8 cellular contexts compared by ENCODE assay signal in the genomic region with DNA sequence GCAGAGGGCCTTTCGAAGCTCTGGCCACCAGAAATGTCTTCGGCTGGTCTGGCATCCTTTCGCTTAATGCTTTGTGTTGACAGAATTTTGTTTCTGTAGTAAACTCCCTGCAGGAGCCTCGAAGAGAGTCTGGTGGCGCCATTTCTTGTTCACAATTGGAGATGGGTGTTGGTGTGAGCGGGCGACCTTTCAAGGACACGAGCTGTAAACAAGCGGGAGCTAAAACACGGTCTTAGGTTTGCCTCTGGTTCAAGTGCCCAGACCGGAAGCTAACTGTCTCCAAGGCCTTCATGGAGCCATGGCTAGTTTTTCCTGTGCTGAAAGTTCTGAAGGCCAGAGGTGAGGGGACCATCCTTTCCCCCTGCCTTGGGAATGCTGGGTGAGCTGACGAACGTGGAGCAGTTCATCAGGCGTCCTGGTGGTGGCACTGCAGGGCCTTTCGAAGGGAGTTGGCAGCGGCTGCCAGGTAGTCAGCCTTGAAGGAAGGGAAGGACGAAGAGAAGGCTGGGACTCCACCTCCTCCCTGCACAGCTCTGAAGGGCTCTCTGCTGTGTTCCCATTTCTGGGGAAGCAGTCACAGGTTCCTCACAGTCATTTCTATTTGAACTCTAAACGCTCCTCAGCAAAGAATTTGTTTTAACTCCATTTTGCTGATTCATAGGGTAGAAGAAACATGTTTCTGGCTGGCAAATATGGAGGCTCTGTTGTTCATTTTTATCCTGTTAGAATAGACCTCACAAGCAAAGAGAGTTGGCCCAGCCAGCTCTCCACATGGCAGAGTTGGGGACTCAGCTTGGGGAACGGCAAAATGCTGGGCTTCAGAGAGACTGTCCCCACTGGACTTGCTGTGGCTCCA. TPM values are rescaled to one million over a fixed set of nuclear protein-coding genes. Genes with fewer than 3 reads are reported as not detected.
DNase-seq lines count a peak whose midpoint lies in the region; ATAC-seq and TF ChIP-seq lines count a peak whose summit lies in the region.

No MANE protein-coding gene starts in this region.

- intact Hi-C loops in mucosa of descending colon (cut with DNase I, micrococcal nuclease): loop anchor here (2.0 to 5.0 kb wide), 2 partner anchors 650 to 651 kb away; no protein-coding TSS in a partner anchor

- H3K4me3 ChIP-seq in AG04450 (ENCODE audit: low read depth, low read length) (no peak overlapping the region), mucosa of descending colon (no peak overlapping the region)

- POLR2A ChIA-PET in AG04450 (lab: Yijun Ruan, JAX): no interaction called here

- no peak overlapping the region for H3K4me3 Mint-ChIP-seq in activated CD8-positive, alpha-beta memory T cell treated with anti-CD3 and anti-CD28 coated beads, Interleukin-2, amount 10 ng/mL, durations not matched to agents 7 days and 5 days
- no peak overlapping the region for H3K4me3 Mint-ChIP-seq in endothelial cell (ENCODE audit: unreplicated experiment)

- peak; percentile 66 for ATAC-seq in GM18861 (IDR thresholded peaks at IDR 0.05; ENCODE audit: unreplicated experiment)
- peak; percentile 57 for ATAC-seq in HG03460 (IDR thresholded peaks at IDR 0.05; ENCODE audit: unreplicated experiment)
- peak; percentile 78 for ATAC-seq in activated CD8-positive, alpha-beta memory T cell treated with anti-CD3 and anti-CD28 coated beads, Interleukin-2, amount 10 ng/mL, durations not matched to agents 7 days and 5 days
- ATAC-seq in mucosa of descending colon: peak; percentile 98

- H3K27me3 ChIP-seq in AG04450 (ENCODE audit: control insufficient read depth, insufficient read depth, low read length): no peaks in the 10 kb centered on the region

- no peak overlapping the region for H3K27ac Mint-ChIP-seq in activated CD8-positive, alpha-beta memory T cell treated with anti-CD3 and anti-CD28 coated beads, Interleukin-2, amount 10 ng/mL, durations not matched to agents 7 days and 5 days
- no peak overlapping the region for H3K27ac Mint-ChIP-seq in endothelial cell (ENCODE audit: unreplicated experiment)

- H3K9me3 ChIP-seq in AG04450 (ENCODE audit: control insufficient read depth, insufficient read depth, low read length) (no peaks in the 10 kb centered on the region; the same call in 1 of the 2 replicates), mucosa of descending colon (no peaks in the 10 kb centered on the region)

- H3K4me1 ChIP-seq in mucosa of descending colon (ENCODE audit: low read depth): no peaks in the 10 kb centered on the region

- peak; percentile 30 for DNase-seq in AG04450 (ENCODE audit: low read depth, low spot score)
- DNase-seq in NCI-H82 treated with DMSO at 0.1 percent for 48 hours (lab: John Stamatoyannopoulos, UW; ENCODE audit: unreplicated experiment): peak; percentile 23
- DNase-seq in activated CD8-positive, alpha-beta memory T cell treated with anti-CD3 and anti-CD28 coated beads, Interleukin-2, amount 10 ng/mL, durations not matched to agents 7 days and 5 days: peak; percentile 75
- DNase-seq in endothelial cell (ENCODE audit: low spot score): peak; percentile 86
- peak; percentile 80 to 88 (median 88) for DNase-seq in mucosa of descending colon
- peak; percentile 38 for DNase-seq in stimulated activated CD8-positive, alpha-beta memory T cell treated with anti-CD3 and anti-CD28 coated beads, Interleukin-7, amount 100 ng/mL, for 24 hours (ENCODE audit: low read depth)

- H3K36me3 Mint-ChIP-seq in activated CD8-positive, alpha-beta memory T cell treated with anti-CD3 and anti-CD28 coated beads, Interleukin-2, amount 10 ng/mL, durations not matched to agents 7 days and 5 days: peaks cover 20% of the 10 kb centered on the region
- no peaks in the 10 kb centered on the region for H3K36me3 Mint-ChIP-seq in endothelial cell (ENCODE audit: low read depth, unreplicated experiment)

- H3K4me1 Mint-ChIP-seq in activated CD8-positive, alpha-beta memory T cell treated with anti-CD3 and anti-CD28 coated beads, Interleukin-2, amount 10 ng/mL, durations not matched to agents 7 days and 5 days: peaks cover 5% of the 10 kb centered on the region
- no peaks in the 10 kb centered on the region for H3K4me1 Mint-ChIP-seq in endothelial cell (ENCODE audit: unreplicated experiment)

- no peaks in the 10 kb centered on the region for H3K27me3 Mint-ChIP-seq in activated CD8-positive, alpha-beta memory T cell treated with anti-CD3 and anti-CD28 coated beads, Interleukin-2, amount 10 ng/mL, durations not matched to agents 7 days and 5 days
- no peaks in the 10 kb centered on the region for H3K27me3 Mint-ChIP-seq in endothelial cell (ENCODE audit: unreplicated experiment)

- H3K27ac ChIP-seq in AG04450 (ENCODE audit: low read depth, low read length): no peak overlapping the region

- no peaks in the 10 kb centered on the region for H3K9me3 Mint-ChIP-seq in activated CD8-positive, alpha-beta memory T cell treated with anti-CD3 and anti-CD28 coated beads, Interleukin-2, amount 10 ng/mL, durations not matched to agents 7 days and 5 days (ENCODE audit: low read depth)
- no peaks in the 10 kb centered on the region for H3K9me3 Mint-ChIP-seq in endothelial cell (ENCODE audit: unreplicated experiment)

- H3K36me3 ChIP-seq in mucosa of descending colon (ENCODE audit: low read depth): no peaks in the 10 kb centered on the region

- CTCF ChIA-PET in AG04450 (lab: Charles Lee): interaction anchor here (0.5 to 4.1 kb wide), 28 partner anchors 10 to 980 kb away, joined by 3 to 16 read pairs (median 3); a partner anchor contains a TSS
- CTCF ChIA-PET in activated CD8-positive, alpha-beta memory T cell treated with anti-CD3 and anti-CD28 coated beads, Interleukin-2, amount 10 ng/mL, durations not matched to agents 7 days and 5 days (lab: Charles Lee): interaction anchor here (0.8 to 2.0 kb wide), 16 partner anchors 10 to 650 kb away, joined by 3 to 14 read pairs (median 5); no protein-coding TSS in a partner anchor

- peak; percentile 91 for TF ChIP-seq CTCF in AG04450 (IDR thresholded peaks at IDR 0.05; ENCODE audit: low read depth, low read length)
- peak; percentile 84 for TF ChIP-seq CTCF in endothelial cell (IDR thresholded peaks at IDR 0.05; ENCODE audit: unreplicated experiment)
- peak; percentile 74 for TF ChIP-seq CTCF in mucosa of descending colon (IDR thresholded peaks at IDR 0.05)

RNA-seq across cellular contexts. Expression of a gene that starts 35.2 kb away (rescaled TPM):
- polyA plus RNA-seq in AG04450 (2011; rRNA removed): 6.2 and 6.4 TPM in 2 replicates
- polyA minus RNA-seq in AG04450 (2011; rRNA and poly(A)+ RNA removed): 18.0 and 20.5 TPM in 2 replicates
- 10 to 100 TPM; 13.5 to 18.7 TPM for total RNA-seq in activated CD8-positive, alpha-beta memory T cell treated with anti-CD3 and anti-CD28 coated beads, Interleukin-2, amount 10 ng/mL, durations not matched to agents 7 days and 5 days
- total RNA-seq in endothelial cell (ENCODE audit: unreplicated experiment): 10.6 TPM
- total RNA-seq in mucosa of descending colon: 1 to 10 TPM; 5.5 to 8.3 (median 6.7) TPM

RNA-seq across cellular contexts. Expression of a gene that starts 35.3 kb away (rescaled TPM):
- polyA plus RNA-seq in AG04450 (2011; rRNA removed): 17.3 and 17.9 TPM in 2 replicates
- 23.3 and 28.7 TPM in 2 replicates for polyA minus RNA-seq in AG04450 (2011; rRNA and poly(A)+ RNA removed)
- total RNA-seq in activated CD8-positive, alpha-beta memory T cell treated with anti-CD3 and anti-CD28 coated beads, Interleukin-2, amount 10 ng/mL, durations not matched to agents 7 days and 5 days: 10 to 100 TPM; 24.9 to 29.7 TPM
- 25.3 TPM for total RNA-seq in endothelial cell (ENCODE audit: unreplicated experiment)
- total RNA-seq in mucosa of descending colon: 10 to 100 TPM; 21.1 to 25.1 (median 23.4) TPM

Comparison
In these comparisons a context has a peak if more than half of its experiments do, and no peak if none do; other contexts are left out.
1. DNase-seq: peak in every context shown above with its lines; median percentile 88 in mucosa of descending colon; 86 in endothelial cell; 75 in activated CD8-positive, alpha-beta memory T cell treated with anti-CD3 and anti-CD28 coated beads, Interleukin-2, amount 10 ng/mL, durations not matched to agents 7 days and 5 days; 38 in stimulated activated CD8-positive, alpha-beta memory T cell treated with anti-CD3 and anti-CD28 coated beads, Interleukin-7, amount 100 ng/mL, for 24 hours; 30 in AG04450; 23 in NCI-H82 treated with DMSO at 0.1 percent for 48 hours.